Comparison of ENCODE assay signal across 27 cellular contexts in genomic region chr15:34155859-34156258, GRCh38. TPM values are rescaled to one million over a fixed set of nuclear protein-coding genes. Genes with fewer than 3 reads are reported as not detected.
DNase-seq lines count a peak whose midpoint lies in the region; ATAC-seq, FAIRE-seq and TF ChIP-seq lines count a peak whose summit lies in the region.
"Had no signal": no experiment of that assay in that cellular context is flagged by ENCODE, and none has a peak within 500 bp of the region (broad histone marks: within the 10 kb centered on the region; RNA-seq: fewer than 3 reads in every experiment).

No MANE protein-coding gene starts in this region.

- FAIRE-seq in K562 (lab: Jason Lieb, UNC): no peak
- FAIRE-seq: GM19239 had no signal

- H3K4me1 ChIP-seq in K562 (replicated peaks in 1 of 2; ENCODE audit: control insufficient read depth in 2 of 2, insufficient read depth in 2 of 2, low read length in 2 of 2): no peaks in the 10 kb centered on the region

- H3K36me3 Mint-ChIP-seq in activated CD4-positive, alpha-beta memory T cell treated with anti-CD3 and anti-CD28 coated beads for 36 hours: peaks cover 73% of the 10 kb centered on the region
- peaks cover 86% of the 10 kb centered on the region for H3K36me3 Mint-ChIP-seq in activated CD4-positive, alpha-beta memory T cell treated with anti-CD3 and anti-CD28 coated beads, Interleukin-2, amount 10 ng/mL, durations not matched to agents 7 days and 5 days (ENCODE audit: low read depth)
- H3K36me3 Mint-ChIP-seq in memory B cell (peaks cover 44% of the 10 kb centered on the region), type B pancreatic cell (peaks cover 65% of the 10 kb centered on the region)

- H3K9me1 ChIP-seq in K562 (ENCODE audit: control insufficient read depth, insufficient read depth, low read length): no peaks in the 10 kb centered on the region

- no peak overlapping the region for H3K27ac ChIP-seq in K562 (ENCODE audit: extremely low read depth, low read depth, low read length)
- H3K27ac ChIP-seq: 22Rv1 had no signal

- no peaks in the 10 kb centered on the region for H3K27me3 Mint-ChIP-seq in activated CD4-positive, alpha-beta memory T cell treated with anti-CD3 and anti-CD28 coated beads for 36 hours
- no peaks in the 10 kb centered on the region for H3K27me3 Mint-ChIP-seq in activated CD4-positive, alpha-beta memory T cell treated with anti-CD3 and anti-CD28 coated beads, Interleukin-2, amount 10 ng/mL, durations not matched to agents 7 days and 5 days
- H3K27me3 Mint-ChIP-seq in memory B cell (no peaks in the 10 kb centered on the region), type B pancreatic cell (no peaks in the 10 kb centered on the region)
- H3K27me3 Mint-ChIP-seq: CD8-positive, alpha-beta memory T cell had no signal

- H3K36me3 ChIP-seq in K562 (ENCODE audit: control insufficient read depth, insufficient read depth, low read length): peaks cover 17% of the 10 kb centered on the region

- peaks cover 12% of the 10 kb centered on the region for H3K4me1 Mint-ChIP-seq in activated CD4-positive, alpha-beta memory T cell treated with anti-CD3 and anti-CD28 coated beads for 36 hours (ENCODE audit: low read depth)
- H3K4me1 Mint-ChIP-seq in activated CD4-positive, alpha-beta memory T cell treated with anti-CD3 and anti-CD28 coated beads, Interleukin-2, amount 10 ng/mL, durations not matched to agents 7 days and 5 days: peaks cover 1% of the 10 kb centered on the region
- H3K4me1 Mint-ChIP-seq in memory B cell (peaks cover 5% of the 10 kb centered on the region), type B pancreatic cell (ENCODE audit: unreplicated experiment) (peaks cover 5% of the 10 kb centered on the region)
- H3K4me1 Mint-ChIP-seq: CD8-positive, alpha-beta memory T cell had no signal

- TF ChIP-seq CTCF in K562 (IDR thresholded peaks at IDR 0.05 in 2 of 3, conservative IDR thresholded peaks at IDR 0.05 in 1 of 3; ENCODE audit: insufficient read depth in 2 of 3, low read depth in 1 of 3, low read length in 3 of 3): no peak
- no peak for TF ChIP-seq CTCF in type B pancreatic cell (conservative IDR thresholded peaks at IDR 0.05)

- in situ Hi-C loops in K562 (cut with MboI): no loop called here

- intact Hi-C loops in activated CD4-positive, alpha-beta memory T cell treated with anti-CD3 and anti-CD28 coated beads for 36 hours (cut with micrococcal nuclease): loop anchor here (2.0 to 10.0 kb wide), 2 partner anchors 49 to 53 kb away; partner anchors contain the start of gene PGBD4
- intact Hi-C loops in K562 (cut with micrococcal nuclease): no loop called here

- H3K4me3 ChIP-seq in K562: no peak overlapping the region

- H4K20me1 ChIP-seq in K562 (replicated peaks; ENCODE audit: control insufficient read depth, insufficient read depth, low read length): no peaks in the 10 kb centered on the region

- H3K9me3 Mint-ChIP-seq in activated CD4-positive, alpha-beta memory T cell treated with anti-CD3 and anti-CD28 coated beads for 36 hours: peaks cover 35% of the 10 kb centered on the region
- H3K9me3 Mint-ChIP-seq in activated CD4-positive, alpha-beta memory T cell treated with anti-CD3 and anti-CD28 coated beads, Interleukin-2, amount 10 ng/mL, durations not matched to agents 7 days and 5 days: peaks cover 39% of the 10 kb centered on the region
- peaks cover 14% of the 10 kb centered on the region for H3K9me3 Mint-ChIP-seq in memory B cell
- peaks cover 11% of the 10 kb centered on the region for H3K9me3 Mint-ChIP-seq in type B pancreatic cell

- no peak for TF ChIP-seq EP300 in K562 (IDR thresholded peaks at IDR 0.05; ENCODE audit: low read length)

- no peak for TF ChIP-seq RAD21 in K562 (CRISPR knock-in tag; conservative IDR thresholded peaks at IDR 0.05 in 1 of 2, IDR thresholded peaks at IDR 0.05 in 1 of 2)

- H2AFZ ChIP-seq in K562 (ENCODE audit: low read depth, low read length): no peak overlapping the region

- CTCF ChIA-PET in activated CD4-positive, alpha-beta memory T cell treated with anti-CD3 and anti-CD28 coated beads for 36 hours (lab: Charles Lee): interaction anchor here (1.1 to 1.5 kb wide), 4 partner anchors 9 to 86 kb away, joined by 3 to 4 read pairs (median 4); partner anchors contain the start of gene KATNBL1
- CTCF ChIA-PET in activated CD4-positive, alpha-beta memory T cell treated with anti-CD3 and anti-CD28 coated beads, Interleukin-2, amount 10 ng/mL, durations not matched to agents 7 days and 5 days (lab: Charles Lee): no interaction called here
- CTCF ChIA-PET in K562 (lab: Yijun Ruan, JAX; ENCODE audit: low intra/inter-chr PET ratio): no interaction called here

- H3K4me3 Mint-ChIP-seq in activated CD4-positive, alpha-beta memory T cell treated with anti-CD3 and anti-CD28 coated beads for 36 hours: no peak overlapping the region
- H3K4me3 Mint-ChIP-seq in activated CD4-positive, alpha-beta memory T cell treated with anti-CD3 and anti-CD28 coated beads, Interleukin-2, amount 10 ng/mL, durations not matched to agents 7 days and 5 days: no peak overlapping the region
- H3K4me3 Mint-ChIP-seq in memory B cell (no peak overlapping the region), type B pancreatic cell (no peak overlapping the region)
- H3K4me3 Mint-ChIP-seq: CD8-positive, alpha-beta memory T cell; HFFc6 had no signal

- peak overlapping the region; percentile 38 for H3K27ac Mint-ChIP-seq in activated CD4-positive, alpha-beta memory T cell treated with anti-CD3 and anti-CD28 coated beads for 36 hours
- H3K27ac Mint-ChIP-seq in activated CD4-positive, alpha-beta memory T cell treated with anti-CD3 and anti-CD28 coated beads, Interleukin-2, amount 10 ng/mL, durations not matched to agents 7 days and 5 days: no peak overlapping the region
- peak overlapping the region; percentile 59 for H3K27ac Mint-ChIP-seq in memory B cell
- H3K27ac Mint-ChIP-seq in type B pancreatic cell: peak overlapping the region; percentile 96

- WGBS in K562 (ENCODE audit: insufficient coverage, low coverage, missing lambda C conversion rate): 90% methylated on average over 7 of the region's 7 CpGs

- POLR2A ChIA-PET in activated CD4-positive, alpha-beta memory T cell treated with anti-CD3 and anti-CD28 coated beads for 36 hours (lab: Charles Lee): no interaction called here
- POLR2A ChIA-PET in activated CD4-positive, alpha-beta memory T cell treated with anti-CD3 and anti-CD28 coated beads, Interleukin-2, amount 10 ng/mL, durations not matched to agents 7 days and 5 days (lab: Charles Lee): interaction anchor here (0.7 kb wide), 1 partner anchor 54 kb away, joined by 3 read pairs; the partner anchor contains the start of genes EMC7 and PGBD4
- POLR2A ChIA-PET in K562 (lab: Yijun Ruan, JAX): no interaction called here

- no peak overlapping the region for H3K4me2 ChIP-seq in K562 (ENCODE audit: insufficient read depth, low read length)

- H3K79me2 ChIP-seq in K562 (ENCODE audit: control insufficient read depth, insufficient read depth, low read length): no peaks in the 10 kb centered on the region

- no peak for TF ChIP-seq POLR2A in K562 (conservative IDR thresholded peaks at IDR 0.05)

- DNase-seq in activated CD4-positive, alpha-beta memory T cell treated with anti-CD3 and anti-CD28 coated beads for 36 hours: no peak
- DNase-seq in activated CD4-positive, alpha-beta memory T cell treated with anti-CD3 and anti-CD28 coated beads, Interleukin-2, amount 10 ng/mL, durations not matched to agents 7 days and 5 days: no peak
- DNase-seq in K562 (ENCODE audit: extremely low read depth in 1 of 4, low spot score in 3 of 4): no peak
- no peak for DNase-seq in memory B cell (ENCODE audit: low spot score in 2 of 2)
- DNase-seq in type B pancreatic cell (ENCODE audit: extremely low spot score, unreplicated experiment): no peak
- DNase-seq in SW 1271 (lab: John Stamatoyannopoulos, UW): no peak
- no peak for DNase-seq in NCI-H2081 (lab: John Stamatoyannopoulos, UW)
- DNase-seq: C1 segment of cervical spinal cord; CD8-positive, alpha-beta memory T cell; DMS53; EL; GF-D8; HFFc6; KBM-7; MM.1S; NCI-H1048; NCI-H1417 treated with DMSO at 0.1 percent for 48 hours; NCI-H187 treated with DMSO at 0.1 percent for 48 hours; NCI-H2227 treated with DMSO at 0.1 percent for 48 hours; NCI-H510A; NCI-H748 treated with DMSO at 0.1 percent for 48 hours; NK-92 treated with Interleukin-12 subunit alpha and Interleukin-12 subunit beta, amount 100 ng/mL, for 24 hours; OCI-M1; Right ventricle myocardium superior had no signal

- H3K9ac ChIP-seq in K562 (ENCODE audit: insufficient read depth in 1 of 2, low read depth in 2 of 2, low read length in 2 of 2): no peak overlapping the region

- no TSS peak for BruUV-seq in K562 (replicated peaks; lab: Mats Ljungman, UMichigan)

- peaks cover 7% of the 10 kb centered on the region for H3K9me3 ChIP-seq in K562 (replicated peaks; ENCODE audit: control insufficient read depth, insufficient read depth, low read depth, low read length)

- H3K27me3 ChIP-seq in K562 (ENCODE audit: control insufficient read depth in 2 of 2, insufficient read depth in 2 of 2, low read length in 2 of 2): no peaks in the 10 kb centered on the region

- no peak for ATAC-seq in K562
- ATAC-seq in memory B cell (ENCODE audit: low read depth): no peak
- ATAC-seq in HG02588 (IDR thresholded peaks at IDR 0.05; ENCODE audit: unreplicated experiment): no peak

RNA-seq across cellular contexts. Expression of gene PGBD4, which starts 54.0 kb away (rescaled TPM):
- 1 to 10 TPM; 2.0 to 2.3 TPM for total RNA-seq in activated CD4-positive, alpha-beta memory T cell treated with anti-CD3 and anti-CD28 coated beads for 36 hours
- 1 to 10 TPM; 3.1 to 3.3 TPM for total RNA-seq in activated CD4-positive, alpha-beta memory T cell treated with anti-CD3 and anti-CD28 coated beads, Interleukin-2, amount 10 ng/mL, durations not matched to agents 7 days and 5 days
- 6.3 and 11.2 TPM in 2 replicates for total RNA-seq in K562 (2011; cell fraction: chromatin; rRNA removed; ENCODE audit: low replicate concordance)
- 6.7 and 7.0 TPM in 2 replicates for total RNA-seq in K562 (2011; cell fraction: nucleolus; rRNA removed)
- 6.9 and 8.6 TPM in 2 replicates for total RNA-seq in K562 (2011; cell fraction: nucleoplasm; rRNA removed)
- total RNA-seq in K562 (2014; rRNA removed) (2.2 TPM in 2 replicates), K562 (2014; rRNA removed; fragmentation: Illumina TruSeq; extraction: Trizol) (3.0 and 3.1 TPM in 2 replicates), K562 (2015; rRNA removed; fragmentation: Illumina TruSeq; extraction: Trizol) (2.9 and 3.3 TPM in 2 replicates), K562 (2021) (2.1 and 2.2 TPM in 2 replicates), type B pancreatic cell (ENCODE audit: low replicate concordance) (2.2 and 2.4 TPM in 2 replicates)
- polyA plus RNA-seq in K562 (2011; rRNA removed) (4.3 and 4.9 TPM in 2 replicates), K562 (2014; fragmentation: Illumina TruSeq; extraction: Trizol) (3.0 and 3.4 TPM in 2 replicates), K562 (2014; fragmentation: Nextera tagmentation; extraction: Ambion mirVana) (1 to 10 TPM; 2.3 to 2.5 TPM), K562 (2014; rRNA removed) (2.7 and 3.2 TPM in 2 replicates)
- polyA plus RNA-seq in K562 (2011; cell fraction: cytosol; rRNA removed): 1.7 and 2.4 TPM in 2 replicates
- polyA plus RNA-seq in K562 (2011; cell fraction: nucleus; rRNA removed): 3.4 and 3.7 TPM in 2 replicates
- polyA plus RNA-seq in K562 (2012): 1.5 and 1.6 TPM in 2 replicates
- 6.2 and 6.4 TPM in 2 replicates for polyA minus RNA-seq in K562 (2011; rRNA and poly(A)+ RNA removed)
- 1.1 and 1.5 TPM in 2 replicates for polyA minus RNA-seq in K562 (2011; cell fraction: cytosol; rRNA and poly(A)+ RNA removed)
- 4.7 and 8.2 TPM in 2 replicates for polyA minus RNA-seq in K562 (2011; cell fraction: nucleus; rRNA and poly(A)+ RNA removed)

RNA-seq across cellular contexts. Expression of gene KATNBL1, which starts 54.0 kb away (rescaled TPM):
- 10 to 100 TPM; 44.7 to 56.7 TPM for total RNA-seq in activated CD4-positive, alpha-beta memory T cell treated with anti-CD3 and anti-CD28 coated beads for 36 hours
- total RNA-seq in activated CD4-positive, alpha-beta memory T cell treated with anti-CD3 and anti-CD28 coated beads, Interleukin-2, amount 10 ng/mL, durations not matched to agents 7 days and 5 days: 10 to 100 TPM; 40.5 to 42.1 TPM
- 69.2 and 180 TPM in 2 replicates for total RNA-seq in K562 (2011; cell fraction: chromatin; rRNA removed; ENCODE audit: low replicate concordance)
- 46.4 and 51.1 TPM in 2 replicates for total RNA-seq in K562 (2011; cell fraction: nucleolus; rRNA removed)
- total RNA-seq in K562 (2011; cell fraction: nucleoplasm; rRNA removed): 106 and 153 TPM in 2 replicates
- total RNA-seq in K562 (2014; rRNA removed) (21.2 and 21.3 TPM in 2 replicates), K562 (2014; rRNA removed; fragmentation: Illumina TruSeq; extraction: Trizol) (40.0 and 51.1 TPM in 2 replicates), K562 (2015; rRNA removed; fragmentation: Illumina TruSeq; extraction: Trizol) (34.3 and 40.2 TPM in 2 replicates), K562 (2021) (27.8 and 30.0 TPM in 2 replicates), type B pancreatic cell (ENCODE audit: low replicate concordance) (51.8 and 63.9 TPM in 2 replicates)
- polyA plus RNA-seq in K562 (2011; rRNA removed) (43.5 and 46.0 TPM in 2 replicates), K562 (2014; fragmentation: Illumina TruSeq; extraction: Trizol) (18.2 and 22.3 TPM in 2 replicates), K562 (2014; fragmentation: Nextera tagmentation; extraction: Ambion mirVana) (10 to 100 TPM in 1 of 2 experiments, 1 to 10 TPM in 1; 6.6 to 10.6 TPM), K562 (2014; rRNA removed) (24.0 and 27.7 TPM in 2 replicates)
- polyA plus RNA-seq in K562 (2011; cell fraction: cytosol; rRNA removed): 2.4 and 9.7 TPM in 2 replicates
- polyA plus RNA-seq in K562 (2011; cell fraction: nucleus; rRNA removed): 29.0 and 47.9 TPM in 2 replicates
- 12.5 and 26.7 TPM in 2 replicates for polyA plus RNA-seq in K562 (2012)
- polyA minus RNA-seq in K562 (2011; rRNA and poly(A)+ RNA removed): 30.7 and 37.2 TPM in 2 replicates
- 12.6 and 13.0 TPM in 2 replicates for polyA minus RNA-seq in K562 (2011; cell fraction: cytosol; rRNA and poly(A)+ RNA removed)
- polyA minus RNA-seq in K562 (2011; cell fraction: nucleus; rRNA and poly(A)+ RNA removed): 33.9 and 60.8 TPM in 2 replicates

RNA-seq across cellular contexts. Expression of gene EMC7, which starts 54.2 kb away (rescaled TPM):
- 10 to 100 TPM; 62.7 to 68.4 TPM for total RNA-seq in activated CD4-positive, alpha-beta memory T cell treated with anti-CD3 and anti-CD28 coated beads for 36 hours
- 10 to 100 TPM; 78.7 to 81.8 TPM for total RNA-seq in activated CD4-positive, alpha-beta memory T cell treated with anti-CD3 and anti-CD28 coated beads, Interleukin-2, amount 10 ng/mL, durations not matched to agents 7 days and 5 days
- 38.1 and 57.5 TPM in 2 replicates for total RNA-seq in K562 (2011; cell fraction: chromatin; rRNA removed; ENCODE audit: low replicate concordance)
- 52.8 and 58.4 TPM in 2 replicates for total RNA-seq in K562 (2011; cell fraction: nucleolus; rRNA removed)
- 81.1 and 92.0 TPM in 2 replicates for total RNA-seq in K562 (2011; cell fraction: nucleoplasm; rRNA removed)
- total RNA-seq in K562 (2014; rRNA removed) (33.5 and 34.1 TPM in 2 replicates), K562 (2014; rRNA removed; fragmentation: Illumina TruSeq; extraction: Trizol) (43.2 and 50.4 TPM in 2 replicates), K562 (2015; rRNA removed; fragmentation: Illumina TruSeq; extraction: Trizol) (44.8 and 49.7 TPM in 2 replicates), K562 (2021) (56.4 and 63.7 TPM in 2 replicates), type B pancreatic cell (ENCODE audit: low replicate concordance) (47.5 and 54.5 TPM in 2 replicates)
- polyA plus RNA-seq in K562 (2011; rRNA removed) (64.2 and 80.2 TPM in 2 replicates), K562 (2014; fragmentation: Illumina TruSeq; extraction: Trizol) (92.8 and 102 TPM in 2 replicates), K562 (2014; fragmentation: Nextera tagmentation; extraction: Ambion mirVana) (10 to 100 TPM; 25.8 to 48.3 TPM), K562 (2014; rRNA removed) (64.3 and 73.1 TPM in 2 replicates)
- 25.4 and 37.1 TPM in 2 replicates for polyA plus RNA-seq in K562 (2011; cell fraction: cytosol; rRNA removed)
- polyA plus RNA-seq in K562 (2011; cell fraction: nucleus; rRNA removed): 16.3 and 20.6 TPM in 2 replicates
- 63.4 and 94.4 TPM in 2 replicates for polyA plus RNA-seq in K562 (2012)
- polyA minus RNA-seq in K562 (2011; rRNA and poly(A)+ RNA removed): 41.2 and 49.2 TPM in 2 replicates
- 12.5 and 15.9 TPM in 2 replicates for polyA minus RNA-seq in K562 (2011; cell fraction: cytosol; rRNA and poly(A)+ RNA removed)
- 3.8 and 11.6 TPM in 2 replicates for polyA minus RNA-seq in K562 (2011; cell fraction: nucleus; rRNA and poly(A)+ RNA removed)
